18 cellular contexts compared by ENCODE assay signal in genomic region chr4:174215055-174215454, GRCh38.
DNase-seq lines count a peak whose midpoint lies in the region; ATAC-seq, FAIRE-seq and TF ChIP-seq lines count a peak whose summit lies in the region.
"Had no signal": no experiment of that assay in that cellular context is flagged by ENCODE, and none has a peak within 500 bp of the region (broad histone marks: within the 10 kb centered on the region; RNA-seq: fewer than 3 reads in every experiment).

No MANE protein-coding gene starts in this region.

- H3K36me3 ChIP-seq in HepG2 (replicated peaks in 1 of 2; ENCODE audit: control insufficient read depth in 1 of 2, insufficient read depth in 2 of 2, low read length in 2 of 2) (no peaks in the 10 kb centered on the region), right lobe of liver (no peaks in the 10 kb centered on the region), GM12878 (ENCODE audit: control insufficient read depth in 2 of 2, insufficient read depth in 2 of 2, low read length in 1 of 2) (no peaks in the 10 kb centered on the region), osteoblast (ENCODE audit: insufficient read depth, low read length) (no peaks in the 10 kb centered on the region)

- no peak overlapping the region for H3K27ac Mint-ChIP-seq in memory B cell
- peak overlapping the region; percentile 62 for H3K27ac Mint-ChIP-seq in type B pancreatic cell
- H3K27ac Mint-ChIP-seq: activated T-cell treated with anti-CD3 and anti-CD28 coated beads, Interleukin-2, amount 50 U/mL, for 24 hours; nephron progenitor cell had no signal

- H3K4me2 ChIP-seq in HepG2 (ENCODE audit: low read depth, low read length): no peak overlapping the region
- H3K4me2 ChIP-seq in GM12878 (ENCODE audit: control insufficient read depth, insufficient read depth): peak overlapping the region; percentile 45
- no peak overlapping the region for H3K4me2 ChIP-seq in osteoblast (ENCODE audit: insufficient read depth, low read length)

- CTCF ChIA-PET in HepG2 (lab: Yijun Ruan, JAX; ENCODE audit: low intra/inter-chr PET ratio, low total read pairs): no interaction called here
- CTCF ChIA-PET in GM12878 (lab: Yijun Ruan, JAX): no interaction called here

- no peak overlapping the region for H2AFZ ChIP-seq in HepG2 (ENCODE audit: low read length)
- H2AFZ ChIP-seq in GM12878 (ENCODE audit: control insufficient read depth, low read depth, low read length): no peak overlapping the region
- H2AFZ ChIP-seq in osteoblast (ENCODE audit: low read length): no peak overlapping the region

- WGBS in HepG2 (ENCODE audit: low lambda C conversion rate): 22% methylated on average over 5 of the region's 5 CpGs
- 18% methylated on average over 5 of the region's 5 CpGs for WGBS in right lobe of liver (ENCODE audit: insufficient coverage, low coverage, low lambda C conversion rate, missing lambda C conversion rate)
- 20% methylated on average over 5 of the region's 5 CpGs for WGBS in GM12878 (ENCODE audit: insufficient coverage, insufficient replicate concordance, low lambda C conversion rate, missing lambda C conversion rate)

- H4K20me1 ChIP-seq in HepG2 (ENCODE audit: insufficient read depth, low read length) (no peaks in the 10 kb centered on the region), GM12878 (ENCODE audit: control insufficient read depth, insufficient read depth) (no peaks in the 10 kb centered on the region), osteoblast (ENCODE audit: insufficient read depth, low read length) (no peaks in the 10 kb centered on the region)

- no peak for FAIRE-seq in HepG2 (lab: Jason Lieb, UNC)
- no peak for FAIRE-seq in GM12878 (lab: Jason Lieb, UNC)
- FAIRE-seq: H54, K562 had no signal

- no peaks in the 10 kb centered on the region for H3K9me3 ChIP-seq in HepG2 (ENCODE audit: low read length)
- H3K9me3 ChIP-seq in right lobe of liver: no peaks in the 10 kb centered on the region
- no peaks in the 10 kb centered on the region for H3K9me3 ChIP-seq in GM12878 (replicated peaks; ENCODE audit: control insufficient read depth, insufficient read depth, low read length)
- no peaks in the 10 kb centered on the region for H3K9me3 ChIP-seq in osteoblast (ENCODE audit: low read depth, low read length)

- peak overlapping the region; percentile 19 for H3K4me3 Mint-ChIP-seq in memory B cell
- H3K4me3 Mint-ChIP-seq in type B pancreatic cell: peak overlapping the region; percentile 82

- H3K36me3 Mint-ChIP-seq in memory B cell (peaks cover 3% of the 10 kb centered on the region), type B pancreatic cell (peaks cover 5% of the 10 kb centered on the region)
- H3K36me3 Mint-ChIP-seq: CD8-positive, alpha-beta memory T cell had no signal

- TF ChIP-seq CTCF in HepG2 (CRISPR knock-in tag; IDR thresholded peaks at IDR 0.05): no peak
- no peak for TF ChIP-seq CTCF in right lobe of liver (IDR thresholded peaks at IDR 0.05)
- no peak for TF ChIP-seq CTCF in GM12878 (IDR thresholded peaks at IDR 0.05 in 2 of 3, conservative IDR thresholded peaks at IDR 0.05 in 1 of 3; ENCODE audit: control insufficient read depth in 2 of 3, extremely low read depth in 1 of 3, insufficient read depth in 1 of 3, low read depth in 3 of 3, low read length in 3 of 3)
- no peak for TF ChIP-seq CTCF in type B pancreatic cell (conservative IDR thresholded peaks at IDR 0.05)
- TF ChIP-seq CTCF in osteoblast (IDR thresholded peaks at IDR 0.05; ENCODE audit: extremely low read depth, low read depth, low read length): no peak

- ATAC-seq in HepG2: no peak
- no peak for ATAC-seq in right lobe of liver
- no peak for ATAC-seq in GM12878
- ATAC-seq in memory B cell (ENCODE audit: low read depth): no peak
- ATAC-seq in HG03432 (IDR thresholded peaks at IDR 0.05; ENCODE audit: unreplicated experiment): no peak
- ATAC-seq: K562 had no signal

- TF ChIP-seq POLR2A in HepG2 (IDR thresholded peaks at IDR 0.05; ENCODE audit: insufficient read depth in 1 of 2, low read depth in 2 of 2, low read length in 2 of 2) (no peak), right lobe of liver (IDR thresholded peaks at IDR 0.05) (no peak), GM12878 (IDR thresholded peaks at IDR 0.05; ENCODE audit: low read depth, low read length) (no peak)

- in situ Hi-C loops in HepG2 (cut with HindIII; ENCODE audit: extremely low pct_ligation_motif_present, low pct_unique_long_range_greater_than_20kb) (loop anchor here (25.0 kb wide), 1 partner anchor 422 kb away; no protein-coding TSS in a partner anchor), GM12878 (cut with MboI) (no loop called here)

- TF ChIP-seq EP300 in HepG2 (IDR thresholded peaks at IDR 0.05; ENCODE audit: low read depth in 2 of 2, low read length in 2 of 2) (no peak), HepG2 (CRISPR knock-in tag; IDR thresholded peaks at IDR 0.05; ENCODE audit: borderline replicate concordance) (no peak), GM12878 (IDR thresholded peaks at IDR 0.05; ENCODE audit: borderline replicate concordance in 1 of 2, control insufficient read depth in 1 of 2, low read depth in 2 of 2, low read length in 2 of 2) (no peak)

- H3K79me2 ChIP-seq in HepG2 (ENCODE audit: insufficient read depth, low read length) (no peaks in the 10 kb centered on the region), GM12878 (ENCODE audit: control insufficient read depth, insufficient read depth, low read length) (no peaks in the 10 kb centered on the region), osteoblast (ENCODE audit: insufficient read depth, low read length) (no peaks in the 10 kb centered on the region)

- DNase-seq in HepG2 (ENCODE audit: low spot score) (no peak), right lobe of liver (no peak), GM12878 (ENCODE audit: low read depth, low spot score) (no peak), memory B cell (ENCODE audit: low spot score in 2 of 2) (no peak), type B pancreatic cell (ENCODE audit: extremely low spot score, unreplicated experiment) (no peak), ureter (ENCODE audit: low spot score) (no peak), osteoblast (ENCODE audit: insufficient read length, low spot score, missing footprints) (no peak)
- DNase-seq: activated T-cell treated with anti-CD3 and anti-CD28 coated beads, Interleukin-2, amount 50 U/mL, for 24 hours; CD8-positive, alpha-beta memory T cell; MV-4-11; NCI-H187 treated with DMSO at 0.1 percent for 48 hours; NCI-H510A; stimulated activated naive CD4-positive, alpha-beta T cell treated with Interleukin-2 at 50 U/mL for 16 hours; T-helper 1 cell had no signal

- POLR2A ChIA-PET in HepG2 (lab: Yijun Ruan, JAX) (no interaction called here), GM12878 (lab: Charles Lee) (no interaction called here)

- SMC1A ChIA-PET in GM12878 (lab: Charles Lee; ENCODE audit: uncharacterized antibody, unreplicated experiment): no interaction called here

- H3K27ac ChIP-seq in HepG2 (ENCODE audit: extremely low read length, insufficient read depth, low read length) (no peak overlapping the region), right lobe of liver (peak overlapping the region in 1 of 3 donors; percentile 39), GM12878 (ENCODE audit: control insufficient read depth, insufficient read depth) (no peak overlapping the region), osteoblast (ENCODE audit: low read depth, low read length) (no peak overlapping the region)

- BruUV-seq in HepG2 (replicated peaks; lab: Mats Ljungman, UMichigan): no TSS peak
- BruUV-seq in GM12878 (replicated peaks; lab: Mats Ljungman, UMichigan): no TSS peak

- H3K27me3 Mint-ChIP-seq in memory B cell (peaks cover 39% of the 10 kb centered on the region), type B pancreatic cell (peaks cover 99% of the 10 kb centered on the region)

- no peak for TF ChIP-seq RAD21 in HepG2 (CRISPR knock-in tag; IDR thresholded peaks at IDR 0.05)
- TF ChIP-seq RAD21 in GM12878 (IDR thresholded peaks at IDR 0.05; ENCODE audit: insufficient read depth, low read depth, low read length): no peak

- RAD21 ChIA-PET in GM12878 (lab: Charles Lee; ENCODE audit: unreplicated experiment): no interaction called here

- H3K4me1 ChIP-seq in HepG2 (ENCODE audit: insufficient read depth, low read length) (peaks cover 15% of the 10 kb centered on the region; the same call in 1 of the 2 replicates), right lobe of liver (peaks cover 0 to 15% (median 4%) of the 10 kb centered on the region in 4 donors), GM12878 (ENCODE audit: control insufficient read depth, insufficient read depth, low read length) (no peaks in the 10 kb centered on the region), osteoblast (ENCODE audit: insufficient read depth, low read length) (peaks cover 12% of the 10 kb centered on the region)

- H3K9me3 Mint-ChIP-seq in memory B cell (peaks cover 2% of the 10 kb centered on the region), type B pancreatic cell (no peaks in the 10 kb centered on the region)
- H3K9me3 Mint-ChIP-seq: activated T-cell treated with anti-CD3 and anti-CD28 coated beads, Interleukin-2, amount 50 U/mL, for 24 hours; nephron progenitor cell had no signal

- H3K27me3 ChIP-seq in HepG2 (ENCODE audit: control insufficient read depth in 1 of 2, insufficient read depth in 2 of 2, low read length in 2 of 2) (peaks cover 6 to 68% of the 10 kb centered on the region in 2 experiments), right lobe of liver (peaks cover 11 to 43% of the 10 kb centered on the region in 2 donors), GM12878 (replicated peaks in 1 of 2; ENCODE audit: control insufficient read depth in 2 of 2, insufficient read depth in 2 of 2, low read length in 1 of 2) (peaks cover 7 to 40% of the 10 kb centered on the region in 2 experiments), osteoblast (ENCODE audit: insufficient read depth, low read length) (peaks cover 88% of the 10 kb centered on the region)

- no peak overlapping the region for H3K4me3 ChIP-seq in HepG2 (replicated peaks in 1 of 3; ENCODE audit: insufficient read depth in 1 of 3, low read depth in 2 of 3, low read length in 3 of 3)
- H3K4me3 ChIP-seq in right lobe of liver: no peak overlapping the region
- H3K4me3 ChIP-seq in GM12878: no peak overlapping the region
- no peak overlapping the region for H3K4me3 ChIP-seq in osteoblast (ENCODE audit: insufficient read depth, low read length)
- H3K4me3 ChIP-seq: K562 had no signal

- H3K9ac ChIP-seq in HepG2 (ENCODE audit: insufficient read depth, low read depth, low read length) (no peak overlapping the region), GM12878 (ENCODE audit: control insufficient read depth, insufficient read depth, low read length) (no peak overlapping the region)

- intact Hi-C loops in HepG2 (cut with micrococcal nuclease; ENCODE audit: unreplicated experiment): no loop called here
- intact Hi-C loops in right lobe of liver (cut with DNase I): no loop called here
- intact Hi-C loops in GM12878 (cut with micrococcal nuclease; ENCODE audit: unreplicated experiment): no loop called here

- peaks cover 34% of the 10 kb centered on the region for H3K4me1 Mint-ChIP-seq in memory B cell
- peaks cover 41% of the 10 kb centered on the region for H3K4me1 Mint-ChIP-seq in type B pancreatic cell (ENCODE audit: unreplicated experiment)
